29 cellular contexts compared by ENCODE assay signal in genomic region chr14:27026097-27026496, GRCh38.
"Had no signal": no experiment of that assay in that cellular context is flagged by ENCODE, and none has a peak within 500 bp of the region (broad histone marks: within the 10 kb centered on the region; RNA-seq: fewer than 3 reads in every experiment).

No MANE protein-coding gene starts in this region.

- H3K36me3 ChIP-seq: esophagus squamous epithelium, left lung, prostate gland, right atrium auricular region, suprapubic skin, transverse colon, upper lobe of right lung, uterus had no signal

- H3K27me3 ChIP-seq: esophagus squamous epithelium, left lung, right atrium auricular region, suprapubic skin, transverse colon, upper lobe of right lung, uterus had no signal

- H3K27me3 Mint-ChIP-seq: effector memory CD8-positive, alpha-beta T cell; naive B cell; natural killer cell treated with Interleukin-12 subunit alpha and Interleukin-12 subunit beta and Interleukin-15 and Interleukin-18, amount 100 ng/mL, for 72 hours; stimulated activated naive CD8-positive, alpha-beta T cell treated with anti-CD3 and anti-CD28 coated beads, Interleukin-15, amount 100 ng/mL, for 72 hours had no signal

- ATAC-seq: effector memory CD8-positive, alpha-beta T cell; left lung; mucosa of descending colon; natural killer cell treated with Interleukin-12 subunit alpha and Interleukin-12 subunit beta and Interleukin-15 and Interleukin-18, amount 100 ng/mL, for 72 hours; sciatic nerve; stimulated activated naive CD8-positive, alpha-beta T cell treated with anti-CD3 and anti-CD28 coated beads, Interleukin-15, amount 100 ng/mL, for 72 hours; upper lobe of right lung had no signal

- H3K4me3 ChIP-seq: coronary artery, esophagus squamous epithelium, left lung, mucosa of descending colon, prostate gland, right atrium auricular region, smooth muscle cell, suprapubic skin, transverse colon, upper lobe of right lung, uterus had no signal

- H3K4me1 ChIP-seq: esophagus squamous epithelium, left lung, prostate gland, right atrium auricular region, suprapubic skin, transverse colon, upper lobe of right lung, uterus had no signal

- H3K9me3 ChIP-seq: esophagus squamous epithelium, left lung, mucosa of descending colon, prostate gland, right atrium auricular region, suprapubic skin, transverse colon, upper lobe of right lung, uterus had no signal

- H3K27ac Mint-ChIP-seq: effector memory CD8-positive, alpha-beta T cell; mesothelial cell of epicardium; natural killer cell treated with Interleukin-12 subunit alpha and Interleukin-12 subunit beta and Interleukin-15 and Interleukin-18, amount 100 ng/mL, for 72 hours had no signal

- H3K4me3 Mint-ChIP-seq: effector memory CD8-positive, alpha-beta T cell; mesothelial cell of epicardium; naive B cell; natural killer cell treated with Interleukin-12 subunit alpha and Interleukin-12 subunit beta and Interleukin-15 and Interleukin-18, amount 100 ng/mL, for 72 hours; neural crest cell; stimulated activated naive CD8-positive, alpha-beta T cell treated with anti-CD3 and anti-CD28 coated beads, Interleukin-15, amount 100 ng/mL, for 72 hours had no signal

- H3K4me1 Mint-ChIP-seq: mesothelial cell of epicardium; naive B cell; neural crest cell; stimulated activated naive CD8-positive, alpha-beta T cell treated with anti-CD3 and anti-CD28 coated beads, Interleukin-15, amount 100 ng/mL, for 72 hours had no signal

- H3K27ac ChIP-seq: coronary artery, esophagus squamous epithelium, left lung, prostate gland, right atrium auricular region, suprapubic skin, transverse colon, upper lobe of right lung, uterus had no signal

- H3K4me2 ChIP-seq: smooth muscle cell had no signal

- H3K36me3 Mint-ChIP-seq: mesothelial cell of epicardium; naive B cell; natural killer cell treated with Interleukin-12 subunit alpha and Interleukin-12 subunit beta and Interleukin-15 and Interleukin-18, amount 100 ng/mL, for 72 hours had no signal

- H3K9me3 Mint-ChIP-seq: mesothelial cell of epicardium, neural crest cell had no signal

- DNase-seq: dermis blood vessel endothelial cell; effector memory CD8-positive, alpha-beta T cell; erythroblast; esophagus squamous epithelium; foreskin melanocyte; hypothalamus; left lung; mesenchymal stem cell; mucosa of descending colon; naive B cell; nucleus accumbens; stimulated activated CD4-positive, alpha-beta T cell treated with anti-CD3 and anti-CD28 coated beads, Interleukin-12 subunit alpha, Interleukin-12 subunit beta, amount 100 ng/mL, for 4 hours; stimulated activated CD4-positive, alpha-beta T cell treated with anti-CD3 and anti-CD28 coated beads, Interleukin-1b, Interleukin-23, amount 100 ng/mL, for 48 hours; stimulated activated CD4-positive, alpha-beta T cell treated with anti-CD3 and anti-CD28 coated beads, Interleukin-4, amount 100 ng/mL, for 1 hour; stimulated activated CD8-positive, alpha-beta memory T cell treated with anti-CD3 and anti-CD28 coated beads, Interleukin-4, amount 100 ng/mL, for 48 hours; stimulated activated naive CD4-positive, alpha-beta T cell; stimulated activated naive CD8-positive, alpha-beta T cell treated with anti-CD3 and anti-CD28 coated beads, Interleukin-15, amount 100 ng/mL, for 72 hours; transverse colon; upper lobe of right lung; uterus had no signal
